In genomic region chr6:7441048-7441775, GRCh38 we compare ENCODE assay signal across 28 cellular contexts. TPM values are rescaled to one million over a fixed set of nuclear protein-coding genes. Genes with fewer than 3 reads are reported as not detected.
DNase-seq lines count a peak whose midpoint lies in the region; ATAC-seq and TF ChIP-seq lines count a peak whose summit lies in the region.
"Had no signal": no experiment of that assay in that cellular context is flagged by ENCODE, and none has a peak within 500 bp of the region (broad histone marks: within the 10 kb centered on the region; RNA-seq: fewer than 3 reads in every experiment).

No MANE protein-coding gene starts in this region.

- WGBS in neuronal stem cell (ENCODE audit: extremely low coverage in 2 of 2, insufficient read length in 2 of 2, insufficient replicate concordance in 1 of 2), 2 donors: no CpG with 5 or more reads among the region's 40 CpGs
- 82 to 87% methylated on average over 40 of the region's 40 CpGs for WGBS in aorta, 2 donors

- no peaks in the 10 kb centered on the region for H3K36me3 Mint-ChIP-seq in MCF 10A (ENCODE audit: insufficient read depth, unreplicated experiment)
- H3K36me3 Mint-ChIP-seq: CD4-positive, alpha-beta memory T cell had no signal

- H2BK12ac ChIP-seq in neuronal stem cell (ENCODE audit: low read length): peak overlapping the region; percentile 63

- H3K9me3 Mint-ChIP-seq in MCF 10A (ENCODE audit: unreplicated experiment): no peaks in the 10 kb centered on the region

- H2AK5ac ChIP-seq in neuronal stem cell (ENCODE audit: low read depth, low read length): no peak overlapping the region

- POLR2A ChIA-PET in MCF 10A (lab: Yijun Ruan, JAX): interaction anchor here (1.1 to 1.2 kb wide), 2 partner anchors 39 to 133 kb away, joined by 3 to 6 read pairs; no protein-coding TSS in a partner anchor

- no peak overlapping the region for H2AFZ ChIP-seq in neuronal stem cell (ENCODE audit: low read length)

- H2BK120ac ChIP-seq in neuronal stem cell (ENCODE audit: low read depth, low read length): peak overlapping the region; percentile 61

- H4K8ac ChIP-seq in neuronal stem cell (ENCODE audit: low read depth, low read length): no peak overlapping the region

- DNase-seq in breast epithelium (ENCODE audit: low spot score in 2 of 2): no peak
- DNase-seq in MCF 10A (ENCODE audit: unreplicated experiment): no peak
- no peak for DNase-seq in brain microvascular endothelial cell
- no peak for DNase-seq in neuronal stem cell (ENCODE audit: low spot score)
- no peak for DNase-seq in aorta
- no peak for DNase-seq in Ammon's horn (ENCODE audit: low spot score)
- DNase-seq in activated naive CD4-positive, alpha-beta T cell (lab: John Stamatoyannopoulos, UW): no peak
- DNase-seq in iPS-NIHi11 (ENCODE audit: low spot score): no peak
- DNase-seq: 8988T; ACHN; CD4-positive, alpha-beta memory T cell; DMS 273 treated with DMSO at 0.1 percent for 48 hours; DMS79; GF-D8; KG1; MM.1S; NCI-H1048; NCI-H1417; NCI-H1694; NCI-H2029 treated with DMSO at 0.1 percent for 48 hours; NCI-H2227 treated with DMSO at 0.1 percent for 48 hours; NCI-H526 treated with DMSO at 0.1 percent for 48 hours; OCI-M1; Peyer's patch; SIG-M5 had no signal

- TF ChIP-seq CTCF in breast epithelium (IDR thresholded peaks at IDR 0.05) (no peak), MCF 10A (IDR thresholded peaks at IDR 0.05; ENCODE audit: unreplicated experiment) (no peak), brain microvascular endothelial cell (IDR thresholded peaks at IDR 0.05; ENCODE audit: low read depth, low read length, missing control alignments) (no peak)

- ATAC-seq in aorta (ENCODE audit: low FRiP score): peak; percentile 25

- H3K4me1 Mint-ChIP-seq in MCF 10A (ENCODE audit: insufficient read depth, unreplicated experiment): peaks cover 10% of the 10 kb centered on the region

- H3K27ac ChIP-seq in breast epithelium: no peak overlapping the region
- peak overlapping the region; percentile 40 for H3K27ac ChIP-seq in brain microvascular endothelial cell
- no peak overlapping the region for H3K27ac ChIP-seq in neuronal stem cell (replicated peaks; ENCODE audit: low read length)
- H3K27ac ChIP-seq in aorta (ENCODE audit: low read depth in 1 of 2, low read length in 2 of 2): no peak overlapping the region
- H3K27ac ChIP-seq: Peyer's patch, SK-N-MC had no signal

- H3K4me3 Mint-ChIP-seq in MCF 10A (ENCODE audit: unreplicated experiment): no peak overlapping the region

- no peak overlapping the region for H3K14ac ChIP-seq in neuronal stem cell (ENCODE audit: low read length)

- H3K9ac ChIP-seq in neuronal stem cell (ENCODE audit: low read depth, low read length, poor library complexity): no peak overlapping the region

- H3K4me3 ChIP-seq in breast epithelium: peak overlapping the region in 2 of 3 donors; percentile 20 to 46
- no peak overlapping the region for H3K4me3 ChIP-seq in brain microvascular endothelial cell (ENCODE audit: low read depth, low read length)
- no peak overlapping the region for H3K4me3 ChIP-seq in neuronal stem cell (ENCODE audit: low read length in 2 of 2)
- H3K4me3 ChIP-seq in aorta (ENCODE audit: low read length in 2 of 2): no peak overlapping the region
- H3K4me3 ChIP-seq: Peyer's patch, SK-N-MC had no signal

- no peak overlapping the region for H2BK15ac ChIP-seq in neuronal stem cell (ENCODE audit: low read length)

- no peak overlapping the region for H3K4me2 ChIP-seq in neuronal stem cell (ENCODE audit: insufficient read depth, low read length, poor library complexity, severe bottlenecking)

- no peak overlapping the region for H4K91ac ChIP-seq in neuronal stem cell (ENCODE audit: low read depth, low read length, poor library complexity)

- H3K27me3 Mint-ChIP-seq in MCF 10A (ENCODE audit: insufficient read depth, unreplicated experiment): no peaks in the 10 kb centered on the region

- no peaks in the 10 kb centered on the region for H3K9me3 ChIP-seq in breast epithelium
- H3K9me3 ChIP-seq in neuronal stem cell (replicated peaks in 1 of 2; ENCODE audit: control insufficient read depth in 2 of 2, insufficient read depth in 1 of 2, low read depth in 1 of 2, low read length in 2 of 2): no peaks in the 10 kb centered on the region
- no peaks in the 10 kb centered on the region for H3K9me3 ChIP-seq in aorta (ENCODE audit: control insufficient read depth, low read length)
- H3K9me3 ChIP-seq: Peyer's patch had no signal

- peak overlapping the region; percentile 66 for H3K4ac ChIP-seq in neuronal stem cell (ENCODE audit: low read length)

- no peak for TF ChIP-seq POLR2A in breast epithelium (IDR thresholded peaks at IDR 0.05)

- no peaks in the 10 kb centered on the region for H3K79me1 ChIP-seq in neuronal stem cell (ENCODE audit: low read depth, low read length)

- no peak overlapping the region for H2BK5ac ChIP-seq in neuronal stem cell (ENCODE audit: low read length)

- H3K36me3 ChIP-seq in breast epithelium (no peaks in the 10 kb centered on the region), brain microvascular endothelial cell (replicated peaks) (no peaks in the 10 kb centered on the region), neuronal stem cell (replicated peaks in 1 of 2; ENCODE audit: control insufficient read depth in 2 of 2, insufficient read depth in 2 of 2, low read length in 2 of 2) (no peaks in the 10 kb centered on the region), aorta (ENCODE audit: control insufficient read depth in 1 of 2, insufficient read depth in 2 of 2, low read length in 1 of 2) (no peaks in the 10 kb centered on the region)
- H3K36me3 ChIP-seq: Peyer's patch had no signal

- in situ Hi-C loops in brain microvascular endothelial cell (cut with HindIII; ENCODE audit: low pct_ligation_motif_present, low sequenced_read_pairs): no loop called here

- CTCF ChIA-PET in MCF 10A (lab: Yijun Ruan, JAX): interaction anchor here (0.6 to 0.8 kb wide), 3 partner anchors 27 to 72 kb away, joined by 3 read pairs; no protein-coding TSS in a partner anchor

- H3K4me1 ChIP-seq in breast epithelium: no peaks in the 10 kb centered on the region
- peaks cover 0 to 5% of the 10 kb centered on the region in 2 donors for H3K4me1 ChIP-seq in neuronal stem cell (ENCODE audit: control insufficient read depth in 2 of 2, insufficient read depth in 1 of 2, low read depth in 1 of 2, low read length in 2 of 2)
- no peaks in the 10 kb centered on the region for H3K4me1 ChIP-seq in aorta (ENCODE audit: control insufficient read depth in 1 of 2, insufficient read depth in 2 of 2, low read length in 2 of 2)

- peak overlapping the region; percentile 70 for H3K18ac ChIP-seq in neuronal stem cell (ENCODE audit: low read length)

- BruUV-seq in MCF 10A (replicated peaks; lab: Mats Ljungman, UMichigan): no TSS peak

- H3K27me3 ChIP-seq in breast epithelium (no peaks in the 10 kb centered on the region), brain microvascular endothelial cell (replicated peaks) (no peaks in the 10 kb centered on the region), neuronal stem cell (ENCODE audit: control insufficient read depth in 3 of 3, insufficient read depth in 3 of 3, low read depth in 1 of 3, low read length in 3 of 3) (peaks cover 0 to 15% (median 0%) of the 10 kb centered on the region in 3 experiments), aorta (ENCODE audit: control insufficient read depth in 1 of 2, insufficient read depth in 2 of 2, low read length in 1 of 2) (no peaks in the 10 kb centered on the region)
- H3K27me3 ChIP-seq: Peyer's patch had no signal

- H3K27ac Mint-ChIP-seq in MCF 10A (ENCODE audit: low read depth, unreplicated experiment): no peak overlapping the region
- H3K27ac Mint-ChIP-seq: CD4-positive, alpha-beta memory T cell had no signal

- H3K23ac ChIP-seq in neuronal stem cell (ENCODE audit: low read depth, low read length, poor library complexity): no peak overlapping the region

- intact Hi-C loops in breast epithelium (cut with DNase I; ENCODE audit: low total_unique reads): no loop called here
- intact Hi-C loops in MCF 10A (cut with micrococcal nuclease): no loop called here
- intact Hi-C loops in aorta (cut with DNase I): no loop called here

RNA-seq across cellular contexts. Expression of gene RIOK1, which starts 51.6 kb away (rescaled TPM):
- 10 to 100 TPM; 15.8 to 38.6 (median 26.9) TPM for total RNA-seq in breast epithelium
- total RNA-seq in MCF 10A (2022): 34.2 and 40.9 TPM in 2 replicates
- polyA plus RNA-seq in neuronal stem cell (2013, experiment 1 of 2): 27.3 TPM
- 26.7 TPM for polyA plus RNA-seq in neuronal stem cell (2013, experiment 2 of 2)
- total RNA-seq in aorta: 10 to 100 TPM; 20.3 to 20.9 TPM
- 10 to 100 TPM; 12.0 to 12.8 TPM for polyA plus RNA-seq in aorta

RNA-seq across cellular contexts. Expression of gene CAGE1, which starts 51.7 kb away (rescaled TPM):
- not detected for total RNA-seq in breast epithelium
- 0.33 and 0.47 TPM in 2 replicates for total RNA-seq in MCF 10A (2022)
- polyA plus RNA-seq in neuronal stem cell (2013, experiment 1 of 2): 0.01 TPM
- 0.01 TPM for polyA plus RNA-seq in neuronal stem cell (2013, experiment 2 of 2)
- not detected for total RNA-seq in aorta
- polyA plus RNA-seq in aorta: not detected
- total RNA-seq: NCI-H460, Peyer's patch had no signal
- polyA plus RNA-seq: BJ had no signal

Comparison
In these comparisons a context has a peak if more than half of its experiments do, and no peak if none do; other contexts are left out.
1. H3K4me3 ChIP-seq: peak in breast epithelium (2 of 3); none in brain microvascular endothelial cell (single experiment), neuronal stem cell (0 of 2) and aorta (0 of 2).